Comparison of ENCODE assay signal across 18 cellular contexts in genomic region chr10:33254556-33255160, GRCh38.
DNase-seq lines count a peak whose midpoint lies in the region; ATAC-seq and TF ChIP-seq lines count a peak whose summit lies in the region.
"Had no signal": no experiment of that assay in that cellular context is flagged by ENCODE, and none has a peak within 500 bp of the region (broad histone marks: within the 10 kb centered on the region; RNA-seq: fewer than 3 reads in every experiment).

No MANE protein-coding gene starts in this region.

- H3K36me3 ChIP-seq in SK-N-SH (replicated peaks in 1 of 2; ENCODE audit: control insufficient read depth in 1 of 2, insufficient read depth in 2 of 2, low read length in 1 of 2) (peaks cover 42 to 88% of the 10 kb centered on the region in 2 experiments), PC-9 (ENCODE audit: low read depth) (peaks cover 47% of the 10 kb centered on the region), psoas muscle (ENCODE audit: insufficient read depth in 1 of 2, low read depth in 1 of 2) (peaks cover 18 to 67% of the 10 kb centered on the region in 2 donors)

- no peak for TF ChIP-seq EP300 in SK-N-SH (IDR thresholded peaks at IDR 0.05; ENCODE audit: borderline replicate concordance in 1 of 2, low read depth in 1 of 2, low read length in 1 of 2)

- peaks cover 3% of the 10 kb centered on the region; the same call in 1 of the 2 replicates for H4K20me1 ChIP-seq in SK-N-SH (ENCODE audit: insufficient read depth)
- no peaks in the 10 kb centered on the region for H4K20me1 ChIP-seq in PC-9 (ENCODE audit: insufficient read depth)
- H4K20me1 ChIP-seq: BLaER1 had no signal

- intact Hi-C loops in PC-9 (cut with micrococcal nuclease; ENCODE audit: unreplicated experiment) (no loop called here), psoas muscle (cut with DNase I) (no loop called here)

- H3K79me2 ChIP-seq in SK-N-SH (ENCODE audit: insufficient read depth) (peaks cover 72% of the 10 kb centered on the region), PC-9 (ENCODE audit: low read depth) (peaks cover 10% of the 10 kb centered on the region; the same call in 1 of the 2 replicates)

- H3K9ac ChIP-seq in SK-N-SH, result peak overlapping the region; percentile 5; the same call in 1 of the 2 replicates
- H3K9ac ChIP-seq: BLaER1 had no signal

- H3K27me3 ChIP-seq in SK-N-SH (ENCODE audit: insufficient read depth) (no peaks in the 10 kb centered on the region), PC-9 (ENCODE audit: insufficient read depth, low read depth) (no peaks in the 10 kb centered on the region), psoas muscle (ENCODE audit: insufficient read depth in 3 of 3, low read length in 2 of 3) (no peaks in the 10 kb centered on the region)
- H3K27me3 ChIP-seq: BLaER1 had no signal

- H2AFZ ChIP-seq in SK-N-SH (ENCODE audit: low read depth), result no peak overlapping the region
- no peak overlapping the region for H2AFZ ChIP-seq in PC-9

- H3K9me2 ChIP-seq in SK-N-SH (no peaks in the 10 kb centered on the region), PC-9 (ENCODE audit: insufficient read depth) (no peaks in the 10 kb centered on the region)

- no peak for TF ChIP-seq RAD21 in SK-N-SH (IDR thresholded peaks at IDR 0.05; ENCODE audit: low read length)

- H3K4me2 ChIP-seq in SK-N-SH (no peak overlapping the region), PC-9 (no peak overlapping the region)
- H3K4me2 ChIP-seq: BLaER1 had no signal

- H3K4me3 ChIP-seq in SK-N-SH (ENCODE audit: low read depth in 2 of 2, low read length in 1 of 2) (no peak overlapping the region), PC-9 (no peak overlapping the region), psoas muscle (no peak overlapping the region)
- H3K4me3 ChIP-seq: BLaER1 had no signal

- H3K27ac ChIP-seq in SK-N-SH (ENCODE audit: low read depth in 2 of 2, low read length in 1 of 2), result peak overlapping the region in 1 of 2 experiments; percentile 95; a peak in 2 of 4 replicates
- peak overlapping the region; percentile 46 for H3K27ac ChIP-seq in PC-9
- H3K27ac ChIP-seq in epithelial cell of prostate, result peak overlapping the region; percentile 80
- H3K27ac ChIP-seq in psoas muscle, result peak overlapping the region; percentile 5
- H3K27ac ChIP-seq: 22Rv1, BLaER1 had no signal

- TF ChIP-seq CTCF in SK-N-SH (IDR thresholded peaks at IDR 0.05) (no peak), PC-9 (conservative IDR thresholded peaks at IDR 0.05) (no peak), psoas muscle (IDR thresholded peaks at IDR 0.05) (no peak)

- CTCF ChIA-PET in SK-N-SH (lab: Yijun Ruan, JAX) (interaction anchor here (0.7 to 0.8 kb wide), 2 partner anchors 18 to 53 kb away, joined by 3 read pairs; no protein-coding TSS in a partner anchor), PC-9 (lab: Charles Lee) (no interaction called here)

- POLR2A ChIA-PET in SK-N-SH (lab: Yijun Ruan, JAX), result no interaction called here
- POLR2A ChIA-PET in PC-9 (lab: Charles Lee; ENCODE audit: unreplicated experiment), result interaction anchor here (0.6 kb wide), 1 partner anchor 8 kb away, joined by 4 read pairs; no protein-coding TSS in a partner anchor

- ATAC-seq in SK-N-SH treated with all-trans-retinoic acid at 6 μM for 48 hours, result no peak
- no peak for ATAC-seq in psoas muscle
- no peak for ATAC-seq in HG02610 (IDR thresholded peaks at IDR 0.05; ENCODE audit: unreplicated experiment)
- no peak for ATAC-seq in activated CD4-positive, CD25-positive, alpha-beta regulatory T cell treated with anti-CD3 and anti-CD28 coated beads, Interleukin-2, amount 50 U/mL, for 24 hours
- ATAC-seq: CD8-positive, alpha-beta T cell had no signal

- H3K9me3 ChIP-seq in SK-N-SH, result no peaks in the 10 kb centered on the region
- no peaks in the 10 kb centered on the region for H3K9me3 ChIP-seq in PC-9 (ENCODE audit: insufficient read depth, low read depth)
- no peaks in the 10 kb centered on the region for H3K9me3 ChIP-seq in psoas muscle

- 92% methylated on average over 3 of the region's 3 CpGs for WGBS in SK-N-SH (ENCODE audit: low lambda C conversion rate)
- WGBS in psoas muscle, 3 donors, result 54 to 70% (median 69%) methylated on average over 3 of the region's 3 CpGs

- H3K4me1 ChIP-seq in SK-N-SH (ENCODE audit: control insufficient read depth in 1 of 2, insufficient read depth in 2 of 2, low read depth in 1 of 2, low read length in 1 of 2) (peaks cover 2 to 44% of the 10 kb centered on the region in 2 experiments), PC-9 (replicated peaks; ENCODE audit: insufficient read depth) (peaks cover 44% of the 10 kb centered on the region), psoas muscle (peaks cover 8% of the 10 kb centered on the region)

- DNase-seq in SK-N-SH, result no peak
- no peak for DNase-seq in PC-9
- DNase-seq in epithelial cell of prostate (ENCODE audit: low read depth, low spot score), result no peak
- no peak for DNase-seq in psoas muscle
- DNase-seq in mesenteric fat pad (ENCODE audit: low spot score), result no peak
- DNase-seq: CD8-positive, alpha-beta T cell; DND-41; HCEC 1CT; NCI-H2029; NCI-H2171 treated with DMSO at 0.1 percent for 48 hours; NCI-H446 treated with DMSO at 0.1 percent for 48 hours; NK-92 treated with Interleukin-12 subunit alpha and Interleukin-12 subunit beta, amount 100 ng/mL, for 24 hours; OCI-M1 had no signal

- peaks cover 59% of the 10 kb centered on the region for H3F3A ChIP-seq in SK-N-SH (replicated peaks; ENCODE audit: insufficient read depth)
- peaks cover 29% of the 10 kb centered on the region for H3F3A ChIP-seq in PC-9 (ENCODE audit: insufficient read depth, low read depth)

- BruUV-seq in PC-9 (replicated peaks; lab: Mats Ljungman, UMichigan), result no TSS peak

TF ChIP-seq in SK-N-SH, 30 proteins besides CTCF, POLR2A, EP300 and RAD21:
- no peak for TF ChIP-seq FOXM1 (IDR thresholded peaks at IDR 0.05; ENCODE audit: low read depth)
- TF ChIP-seq TEAD4 (IDR thresholded peaks at IDR 0.05; ENCODE audit: borderline replicate concordance, insufficient read depth), result no peak
- no peak for TF ChIP-seq CHD2 (IDR thresholded peaks at IDR 0.05; ENCODE audit: low read length, partially characterized antibody)
- no peak for TF ChIP-seq IRF3 (IDR thresholded peaks at IDR 0.05; ENCODE audit: low read depth, low read length)

TF ChIP-seq in SK-N-SH treated with all-trans-retinoic acid at 6 μM for 48 hours, 23 proteins besides CTCF, POLR2A, EP300 and RAD21 (continues in another document):
- TF ChIP-seq TOX (CRISPR knock-in tag; IDR thresholded peaks at IDR 0.05; ENCODE audit: borderline replicate concordance), result no peak
- no peak for TF ChIP-seq PATZ1 (CRISPR knock-in tag; IDR thresholded peaks at IDR 0.05; ENCODE audit: borderline replicate concordance)
- no peak for TF ChIP-seq OSR1 (CRISPR knock-in tag; IDR thresholded peaks at IDR 0.05)
- TF ChIP-seq ZNF70 (CRISPR knock-in tag; IDR thresholded peaks at IDR 0.05), result no peak
- TF ChIP-seq CSDC2 (CRISPR knock-in tag; IDR thresholded peaks at IDR 0.05), result no peak
- no peak for TF ChIP-seq CSRNP3 (CRISPR knock-in tag; IDR thresholded peaks at IDR 0.05)
- no peak for TF ChIP-seq TSHZ2 (CRISPR knock-in tag; IDR thresholded peaks at IDR 0.05)
- no peak for TF ChIP-seq ESRRG (CRISPR knock-in tag; IDR thresholded peaks at IDR 0.05)
